8 cellular contexts compared by ENCODE assay signal in the genomic region with DNA sequence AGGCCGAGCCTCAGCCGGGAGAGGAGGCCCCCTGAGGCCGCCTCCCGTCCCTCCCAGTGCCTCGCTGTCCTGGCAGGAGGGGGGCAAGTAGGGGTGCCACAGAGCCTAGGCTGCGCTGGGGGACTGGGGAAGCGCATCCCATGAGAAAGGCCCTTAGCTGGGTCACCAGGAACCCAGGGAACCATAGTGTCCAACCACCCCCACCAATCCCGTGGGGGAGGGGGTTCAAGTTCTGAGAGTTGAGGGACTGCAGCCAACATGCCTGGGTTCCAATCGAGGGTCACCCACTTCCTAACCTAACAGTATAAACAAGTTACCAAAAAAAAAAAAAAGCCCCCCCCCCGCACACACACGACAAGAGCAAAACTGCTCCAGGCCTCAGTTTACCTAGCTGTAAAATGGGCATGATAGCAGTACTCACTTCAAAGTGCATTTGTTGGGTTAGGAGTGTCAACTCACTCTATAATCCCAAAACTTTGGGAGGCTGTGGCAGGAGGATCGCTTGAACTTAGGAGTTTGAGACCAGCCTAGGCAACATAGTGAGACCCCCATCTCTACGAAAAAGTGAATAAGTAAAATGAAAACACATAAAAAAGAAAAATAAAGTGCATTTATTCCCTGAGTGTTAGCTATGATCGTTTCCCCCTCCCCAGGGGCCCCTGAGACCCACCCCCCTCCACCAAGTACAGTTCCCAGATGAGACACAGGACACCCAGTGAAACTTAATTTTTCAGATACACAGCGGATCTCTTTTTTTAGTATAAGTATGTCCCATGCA. TPM values are rescaled to one million over a fixed set of nuclear protein-coding genes. Genes with fewer than 3 reads are reported as not detected.
DNase-seq lines count a peak whose midpoint lies in the region; ATAC-seq, FAIRE-seq and TF ChIP-seq lines count a peak whose summit lies in the region.

No MANE protein-coding gene starts in this region.

- H3K4me1 ChIP-seq in Caco-2 (peaks cover 66% of the 10 kb centered on the region), pancreas (peaks cover 22 to 50% (median 41%) of the 10 kb centered on the region in 3 donors)

- peaks cover 48% of the 10 kb centered on the region for H3K36me3 Mint-ChIP-seq in Caco-2 (ENCODE audit: insufficient read depth, unreplicated experiment)

- H3K4me3 ChIP-seq in Caco-2 (ENCODE audit: low read depth, low read length) (peak overlapping the region; percentile 64), epithelial cell of proximal tubule (ENCODE audit: low read depth, low read length) (peak overlapping the region; percentile 59), pancreas (peak overlapping the region; percentile 6 to 53 (median 40))

- peak overlapping the region; percentile 100 for H3K27ac ChIP-seq in RWPE1
- peak overlapping the region; percentile 97 to 100 (median 100) for H3K27ac ChIP-seq in pancreas

- no peaks in the 10 kb centered on the region for H3K27me3 Mint-ChIP-seq in Caco-2 (ENCODE audit: insufficient read depth, unreplicated experiment)

- peak overlapping the region; percentile 93 for H3K27ac Mint-ChIP-seq in Caco-2 (ENCODE audit: unreplicated experiment)

- H3K9me3 ChIP-seq in Caco-2: no peaks in the 10 kb centered on the region
- H3K9me3 ChIP-seq in pancreas: no peaks in the 10 kb centered on the region

- FAIRE-seq in pancreas (lab: Jason Lieb, UNC): no peak

- 28% methylated on average over 12 to 15 of the region's 15 CpGs for whole genome bisulfite sequencing in pancreas, 2 donors

- peaks cover 30% of the 10 kb centered on the region for H3K4me1 Mint-ChIP-seq in Caco-2 (ENCODE audit: low read depth, unreplicated experiment)

- TF ChIP-seq CTCF in Caco-2 (IDR thresholded peaks at IDR 0.05; ENCODE audit: insufficient read depth in 1 of 2, low read depth in 1 of 2, low read length in 1 of 2, severe bottlenecking in 1 of 2, unreplicated experiment in 1 of 2): no peak
- TF ChIP-seq CTCF in RWPE1 (conservative IDR thresholded peaks at IDR 0.05; ENCODE audit: low read depth): no peak
- TF ChIP-seq CTCF in epithelial cell of proximal tubule (conservative IDR thresholded peaks at IDR 0.05; ENCODE audit: low read depth, low read length): no peak
- TF ChIP-seq CTCF in pancreas (IDR thresholded peaks at IDR 0.05): no peak

- intact Hi-C loops in Caco-2 (cut with micrococcal nuclease; ENCODE audit: unreplicated experiment) (loop anchor here (10.0 kb wide), 1 partner anchor 53 kb away; a partner anchor contains a TSS), pancreas (cut with DNase I) (no loop called here)

- no peaks in the 10 kb centered on the region for H3K36me3 ChIP-seq in Caco-2 (ENCODE audit: control insufficient read depth, insufficient read depth, low read length)
- no peaks in the 10 kb centered on the region for H3K36me3 ChIP-seq in pancreas

- CTCF ChIA-PET in Caco-2 (lab: Charles Lee) (interaction anchor here (0.7 to 1.0 kb wide), 4 partner anchors 14 to 66 kb away, joined by 3 to 5 read pairs (median 4); no protein-coding TSS in a partner anchor), RWPE1 (lab: Yijun Ruan, JAX) (interaction anchor here (0.7 to 1.3 kb wide), 4 partner anchors 11 to 687 kb away, joined by 3 to 4 read pairs (median 4); a partner anchor contains a TSS)

- DNase-seq in Caco-2: no peak
- DNase-seq in RWPE1 (ENCODE audit: low spot score): no peak
- DNase-seq in epithelial cell of proximal tubule (ENCODE audit: low read depth): no peak
- DNase-seq in pancreas: no peak
- no peak for DNase-seq in NCI-H510A treated with DMSO at 0.1 percent for 48 hours (lab: John Stamatoyannopoulos, UW)
- DNase-seq in NCI-H2081 (lab: John Stamatoyannopoulos, UW): no peak
- no peak for DNase-seq in NOMO-1 treated with DMSO at 0.1 percent for 48 hours (lab: John Stamatoyannopoulos, UW; ENCODE audit: unreplicated experiment)

- no peaks in the 10 kb centered on the region for H3K27me3 ChIP-seq in Caco-2 (replicated peaks; ENCODE audit: control insufficient read depth, insufficient read depth, low read length)
- no peaks in the 10 kb centered on the region for H3K27me3 ChIP-seq in pancreas

- ATAC-seq in pancreas: no peak
- ATAC-seq in GM21447 (IDR thresholded peaks at IDR 0.05; ENCODE audit: unreplicated experiment): no peak

- BruUV-seq in Caco-2 (replicated peaks; lab: Mats Ljungman, UMichigan): no TSS peak

- H3K9me3 Mint-ChIP-seq in Caco-2 (ENCODE audit: unreplicated experiment): no peaks in the 10 kb centered on the region

- POLR2A ChIA-PET in Caco-2 (lab: Charles Lee): interaction anchor here (0.7 to 2.3 kb wide), 5 partner anchors 12 to 671 kb away, joined by 3 to 44 read pairs (median 4); a partner anchor contains a TSS
- POLR2A ChIA-PET in RWPE1 (lab: Yijun Ruan, JAX; ENCODE audit: low non-redundant PET): no interaction called here

- peak overlapping the region; percentile 66 for H3K4me3 Mint-ChIP-seq in Caco-2 (ENCODE audit: unreplicated experiment)

RNA-seq across cellular contexts. Expression of a gene that starts 28.8 kb away (rescaled TPM):
- total RNA-seq in Caco-2 (2022) (not detected in 2 replicates), epithelial cell of proximal tubule (not detected in 2 replicates), pancreas (1 to 10 TPM in 1 of 6 donors, under 1 TPM in 3, not detected in 2; 0.39 to 1.4 (median 0.62) TPM)
- 1 to 10 TPM in 1 of 2 donors, under 1 TPM in 1; 0.65 to 3.1 TPM for polyA plus RNA-seq in pancreas

RNA-seq across cellular contexts. Expression of a gene that starts 52.8 kb away (rescaled TPM):
- total RNA-seq in Caco-2 (2022): 4.0 and 5.7 TPM in 2 replicates
- total RNA-seq in epithelial cell of proximal tubule: 9.4 and 13.5 TPM in 2 replicates
- 1 to 10 TPM; 1.9 to 9.3 (median 3.4) TPM for total RNA-seq in pancreas
- polyA plus RNA-seq in pancreas: 1 to 10 TPM; 3.9 to 5.5 TPM

RNA-seq across cellular contexts. Expression of a gene that starts 57.8 kb away (rescaled TPM):
- total RNA-seq in Caco-2 (2022): 17.3 and 17.4 TPM in 2 replicates
- total RNA-seq in epithelial cell of proximal tubule: 0.58 and 1.4 TPM in 2 replicates
- 1 to 10 TPM; 2.6 to 4.5 (median 3.9) TPM for total RNA-seq in pancreas
- 10 to 100 TPM in 1 of 2 donors, 1 to 10 TPM in 1; 8.1 to 15.3 TPM for polyA plus RNA-seq in pancreas

RNA-seq across cellular contexts. Expression of a gene that starts 57.9 kb away (rescaled TPM):
- total RNA-seq in Caco-2 (2022) (48.2 and 49.4 TPM in 2 replicates), epithelial cell of proximal tubule (27.2 and 30.6 TPM in 2 replicates), pancreas (10 to 100 TPM; 23.0 to 29.7 (median 26.2) TPM)
- polyA plus RNA-seq in pancreas: 10 to 100 TPM; 57.5 to 78.6 TPM
